In the genomic region with DNA sequence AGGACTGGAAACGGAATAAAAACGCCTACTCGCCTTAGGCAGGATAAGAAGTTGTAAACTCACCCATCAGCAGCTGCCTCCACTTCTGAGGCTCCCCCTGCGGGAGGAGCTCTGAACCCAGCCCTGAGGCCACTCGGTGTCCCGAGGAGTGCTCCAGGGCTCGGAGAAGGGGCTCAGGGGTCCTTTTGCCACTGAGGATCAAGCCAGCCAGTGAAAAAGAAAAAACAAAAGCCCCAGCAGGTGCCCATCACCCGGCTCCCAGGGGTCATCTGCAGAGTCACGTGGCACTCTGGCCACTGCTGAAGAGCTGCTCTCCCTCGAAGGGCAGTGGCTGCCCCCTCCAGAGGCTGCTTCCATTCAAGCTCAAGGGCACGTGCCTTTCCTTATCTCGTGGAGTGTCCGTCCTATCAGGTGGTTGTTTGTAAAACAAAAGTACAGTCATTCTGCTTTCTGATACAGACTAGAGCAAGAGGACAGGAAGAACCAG, we compare ENCODE assay signal across 1 cellular context.
A peak's percentile ranks its signal among the peaks of the same experiment; 100 is the strongest.
TF ChIP-seq lines count a peak whose summit lies in the region.

No MANE protein-coding gene starts in this region.

TF ChIP-seq in HepG2, 621 proteins besides CTCF, POLR2A, EP300 and RAD21 (continued from another document and continues in another):
- TF ChIP-seq ZNF704 (CRISPR knock-in tag; IDR thresholded peaks at IDR 0.05; ENCODE audit: borderline replicate concordance) = no peak
- peak; percentile 35; the same call in 1 of the 2 replicates for TF ChIP-seq ZMYM4 (CRISPR knock-in tag; IDR thresholded peaks at IDR 0.05)
- TF ChIP-seq TFDP1 (CRISPR knock-in tag; IDR thresholded peaks at IDR 0.05; ENCODE audit: borderline replicate concordance) = peak; percentile 73; the same call in 1 of the 2 replicates
- TF ChIP-seq ZSCAN22 (CRISPR knock-in tag; IDR thresholded peaks at IDR 0.05) = no peak
- TF ChIP-seq SAP130 (CRISPR knock-in tag; IDR thresholded peaks at IDR 0.05; ENCODE audit: low read depth) = peak; percentile 41; the same call in 1 of the 2 replicates
- no peak for TF ChIP-seq POLR2G (IDR thresholded peaks at IDR 0.05; ENCODE audit: low read depth, low read length)
- TF ChIP-seq, protein P1, sequence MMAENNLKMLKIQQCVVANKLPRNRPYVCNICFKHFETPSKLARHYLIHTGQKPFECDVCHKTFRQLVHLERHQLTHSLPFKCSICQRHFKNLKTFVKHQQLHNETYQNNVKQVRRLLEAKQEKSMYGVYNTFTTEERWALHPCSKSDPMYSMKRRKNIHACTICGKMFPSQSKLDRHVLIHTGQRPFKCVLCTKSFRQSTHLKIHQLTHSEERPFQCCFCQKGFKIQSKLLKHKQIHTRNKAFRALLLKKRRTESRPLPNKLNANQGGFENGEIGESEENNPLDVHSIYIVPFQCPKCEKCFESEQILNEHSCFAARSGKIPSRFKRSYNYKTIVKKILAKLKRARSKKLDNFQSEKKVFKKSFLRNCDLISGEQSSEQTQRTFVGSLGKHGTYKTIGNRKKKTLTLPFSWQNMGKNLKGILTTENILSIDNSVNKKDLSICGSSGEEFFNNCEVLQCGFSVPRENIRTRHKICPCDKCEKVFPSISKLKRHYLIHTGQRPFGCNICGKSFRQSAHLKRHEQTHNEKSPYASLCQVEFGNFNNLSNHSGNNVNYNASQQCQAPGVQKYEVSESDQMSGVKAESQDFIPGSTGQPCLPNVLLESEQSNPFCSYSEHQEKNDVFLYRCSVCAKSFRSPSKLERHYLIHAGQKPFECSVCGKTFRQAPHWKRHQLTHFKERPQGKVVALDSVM (CRISPR knock-in tag; IDR thresholded peaks at IDR 0.05) = 0 out of 2 replicates have a peak, but pooled peaks have one; percentile 15
- TF ChIP-seq, protein P2, sequence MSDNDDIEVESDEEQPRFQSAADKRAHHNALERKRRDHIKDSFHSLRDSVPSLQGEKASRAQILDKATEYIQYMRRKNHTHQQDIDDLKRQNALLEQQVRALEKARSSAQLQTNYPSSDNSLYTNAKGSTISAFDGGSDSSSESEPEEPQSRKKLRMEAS (IDR thresholded peaks at IDR 0.05) = peak; percentile 74
- TF ChIP-seq BCL6 (CRISPR knock-in tag; IDR thresholded peaks at IDR 0.05) = peak; percentile 83
- peak; percentile 47 for TF ChIP-seq FOSL2 (CRISPR knock-in tag; IDR thresholded peaks at IDR 0.05)
- peak; percentile 84 for TF ChIP-seq BHLHE40 (IDR thresholded peaks at IDR 0.05; ENCODE audit: low read length)
- TF ChIP-seq ARID5B (CRISPR knock-in tag; IDR thresholded peaks at IDR 0.05) = peak; percentile 40
- TF ChIP-seq ZNF367 (CRISPR knock-in tag; IDR thresholded peaks at IDR 0.05; ENCODE audit: borderline replicate concordance) = no peak
- TF ChIP-seq, protein P3, sequence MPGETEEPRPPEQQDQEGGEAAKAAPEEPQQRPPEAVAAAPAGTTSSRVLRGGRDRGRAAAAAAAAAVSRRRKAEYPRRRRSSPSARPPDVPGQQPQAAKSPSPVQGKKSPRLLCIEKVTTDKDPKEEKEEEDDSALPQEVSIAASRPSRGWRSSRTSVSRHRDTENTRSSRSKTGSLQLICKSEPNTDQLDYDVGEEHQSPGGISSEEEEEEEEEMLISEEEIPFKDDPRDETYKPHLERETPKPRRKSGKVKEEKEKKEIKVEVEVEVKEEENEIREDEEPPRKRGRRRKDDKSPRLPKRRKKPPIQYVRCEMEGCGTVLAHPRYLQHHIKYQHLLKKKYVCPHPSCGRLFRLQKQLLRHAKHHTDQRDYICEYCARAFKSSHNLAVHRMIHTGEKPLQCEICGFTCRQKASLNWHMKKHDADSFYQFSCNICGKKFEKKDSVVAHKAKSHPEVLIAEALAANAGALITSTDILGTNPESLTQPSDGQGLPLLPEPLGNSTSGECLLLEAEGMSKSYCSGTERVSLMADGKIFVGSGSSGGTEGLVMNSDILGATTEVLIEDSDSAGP (CRISPR knock-in tag; IDR thresholded peaks at IDR 0.05; ENCODE audit: borderline replicate concordance) = 0 out of 2 replicates have a peak, but pooled peaks have one; percentile 18
- TF ChIP-seq TEF (CRISPR knock-in tag; IDR thresholded peaks at IDR 0.05) = no peak
- 0 out of 2 replicates have a peak, but pooled peaks have one; percentile 29 for TF ChIP-seq ZNF574 (CRISPR knock-in tag; IDR thresholded peaks at IDR 0.05)
- TF ChIP-seq IKZF5 (CRISPR knock-in tag; IDR thresholded peaks at IDR 0.05) = peak; percentile 51; the same call in 1 of the 2 replicates
- TF ChIP-seq, protein P4, sequence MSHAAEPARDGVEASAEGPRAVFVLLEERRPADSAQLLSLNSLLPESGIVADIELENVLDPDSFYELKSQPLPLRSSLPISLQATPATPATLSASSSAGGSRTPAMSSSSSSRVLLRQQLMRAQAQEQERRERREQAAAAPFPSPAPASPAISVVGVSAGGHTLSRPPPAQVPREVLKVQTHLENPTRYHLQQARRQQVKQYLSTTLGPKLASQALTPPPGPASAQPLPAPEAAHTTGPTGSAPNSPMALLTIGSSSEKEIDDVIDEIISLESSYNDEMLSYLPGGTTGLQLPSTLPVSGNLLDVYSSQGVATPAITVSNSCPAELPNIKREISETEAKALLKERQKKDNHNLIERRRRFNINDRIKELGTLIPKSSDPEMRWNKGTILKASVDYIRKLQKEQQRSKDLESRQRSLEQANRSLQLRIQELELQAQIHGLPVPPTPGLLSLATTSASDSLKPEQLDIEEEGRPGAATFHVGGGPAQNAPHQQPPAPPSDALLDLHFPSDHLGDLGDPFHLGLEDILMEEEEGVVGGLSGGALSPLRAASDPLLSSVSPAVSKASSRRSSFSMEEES (CRISPR knock-in tag; IDR thresholded peaks at IDR 0.05) = peak; percentile 79
- TF ChIP-seq ATRX (CRISPR knock-in tag; IDR thresholded peaks at IDR 0.05; ENCODE audit: borderline replicate concordance) = no peak
- 0 out of 2 replicates have a peak, but pooled peaks have one; percentile 26 for TF ChIP-seq HOXA3 (CRISPR knock-in tag; IDR thresholded peaks at IDR 0.05)
- no peak for TF ChIP-seq SIN3B (IDR thresholded peaks at IDR 0.05; ENCODE audit: low read length)
- TF ChIP-seq ATF1 (CRISPR knock-in tag; IDR thresholded peaks at IDR 0.05) = no peak
- 0 out of 2 replicates have a peak, but pooled peaks have one; percentile 27 for TF ChIP-seq ZNF501 (CRISPR knock-in tag; IDR thresholded peaks at IDR 0.05)
- 0 out of 2 replicates have a peak, but pooled peaks have one; percentile 25 for TF ChIP-seq TGIF2 (CRISPR knock-in tag; IDR thresholded peaks at IDR 0.05)
- TF ChIP-seq TARDBP (CRISPR knock-in tag; IDR thresholded peaks at IDR 0.05) = peak; percentile 16; the same call in 1 of the 2 replicates
- peak; percentile 71 for TF ChIP-seq USF2 (IDR thresholded peaks at IDR 0.05; ENCODE audit: low read depth, low read length)
- peak; percentile 78; the same call in 1 of the 2 replicates for TF ChIP-seq USF2 (CRISPR knock-in tag; IDR thresholded peaks at IDR 0.05; ENCODE audit: borderline replicate concordance)
- TF ChIP-seq SOX13 (IDR thresholded peaks at IDR 0.05) = no peak
- TF ChIP-seq SOX13 (CRISPR knock-in tag; conservative IDR thresholded peaks at IDR 0.05 in 1 of 2, IDR thresholded peaks at IDR 0.05 in 1 of 2) = peak in 1 of 2 experiments; percentile 81; a peak in 2 of 4 replicates
- TF ChIP-seq ZSCAN21 (CRISPR knock-in tag; IDR thresholded peaks at IDR 0.05; ENCODE audit: borderline replicate concordance) = 0 out of 2 replicates have a peak, but pooled peaks have one; percentile 26
- TF ChIP-seq FOXA3 (CRISPR knock-in tag; IDR thresholded peaks at IDR 0.05) = 0 out of 2 replicates have a peak, but pooled peaks have one; percentile 15
- 0 out of 2 replicates have a peak, but pooled peaks have one; percentile 28 for TF ChIP-seq ZNF580 (CRISPR knock-in tag; IDR thresholded peaks at IDR 0.05; ENCODE audit: borderline replicate concordance, low read depth)
- TF ChIP-seq NCOA2 (CRISPR knock-in tag; IDR thresholded peaks at IDR 0.05) = 0 out of 2 replicates have a peak, but pooled peaks have one; percentile 16
